36 cellular contexts compared by ENCODE assay signal in genomic region chr14:44107156-44107555, GRCh38.
"Had no signal": no experiment of that assay in that cellular context is flagged by ENCODE, and none has a peak within 500 bp of the region (broad histone marks: within the 10 kb centered on the region; RNA-seq: fewer than 3 reads in every experiment).

No MANE protein-coding gene starts in this region.

- H3K27me3 ChIP-seq: adrenal gland, breast epithelium, gastrocnemius medialis, heart left ventricle had no signal

- H3K9me3 ChIP-seq: gastrocnemius medialis had no signal

- H3K27ac ChIP-seq: adrenal gland, breast epithelium, gastrocnemius medialis, heart left ventricle, WERI-Rb-1 had no signal

- ATAC-seq: activated CD4-positive, CD25-positive, alpha-beta regulatory T cell treated with anti-CD3 and anti-CD28 coated beads, Interleukin-2, amount 50 U/mL, for 24 hours; activated CD8-positive, alpha-beta memory T cell treated with anti-CD3 and anti-CD28 coated beads, Interleukin-2, amount 10 ng/mL, durations not matched to agents 7 days and 5 days; activated CD8-positive, alpha-beta T cell treated with anti-CD3 and anti-CD28 coated beads, Interleukin-2, amount 10 ng/mL, durations not matched to agents 7 days and 5 days; activated naive CD8-positive, alpha-beta T cell treated with anti-CD3 and anti-CD28 coated beads, Interleukin-2, amount 50 U/mL, for 24 hours; effector memory CD8-positive, alpha-beta T cell; esophagus mucosa; gastrocnemius medialis; heart left ventricle; T-helper 17 cell had no signal

- H3K27me3 Mint-ChIP-seq: activated B cell treated with CpG ODN at 0.5 μM for 24 hours; activated CD4-positive, alpha-beta memory T cell treated with anti-CD3 and anti-CD28 coated beads for 36 hours; activated CD8-positive, alpha-beta memory T cell treated with anti-CD3 and anti-CD28 coated beads, Interleukin-2, amount 10 ng/mL, durations not matched to agents 7 days and 5 days; activated naive CD4-positive, alpha-beta T cell treated with anti-CD3 and anti-CD28 coated beads, Interleukin-2, amount 50 U/mL, for 24 hours; activated naive CD8-positive, alpha-beta T cell treated with anti-CD3 and anti-CD28 coated beads for 36 hours; activated naive CD8-positive, alpha-beta T cell treated with anti-CD3 and anti-CD28 coated beads, Interleukin-2, amount 50 U/mL, for 24 hours; brain; central memory CD8-positive, alpha-beta T cell; effector memory CD8-positive, alpha-beta T cell; T-helper 17 cell had no signal

- H3K4me1 Mint-ChIP-seq: activated B cell treated with CpG ODN at 0.5 μM for 24 hours; activated CD8-positive, alpha-beta memory T cell treated with anti-CD3 and anti-CD28 coated beads, Interleukin-2, amount 10 ng/mL, durations not matched to agents 7 days and 5 days; activated naive CD4-positive, alpha-beta T cell treated with anti-CD3 and anti-CD28 coated beads, Interleukin-2, amount 50 U/mL, for 24 hours; activated naive CD8-positive, alpha-beta T cell treated with anti-CD3 and anti-CD28 coated beads for 36 hours; activated naive CD8-positive, alpha-beta T cell treated with anti-CD3 and anti-CD28 coated beads, Interleukin-2, amount 50 U/mL, for 24 hours; brain; central memory CD8-positive, alpha-beta T cell; T-helper 17 cell had no signal

- DNase-seq: activated B cell treated with CpG ODN at 0.5 μM for 24 hours; activated CD4-positive, alpha-beta memory T cell treated with anti-CD3 and anti-CD28 coated beads for 36 hours; activated CD4-positive, alpha-beta T cell treated with anti-CD3 and anti-CD28 coated beads for 48 hours; activated CD8-positive, alpha-beta memory T cell treated with anti-CD3 and anti-CD28 coated beads, Interleukin-2, amount 10 ng/mL, durations not matched to agents 7 days and 5 days; activated CD8-positive, alpha-beta memory T cell treated with anti-CD3 and anti-CD28 coated beads, Interleukin-2, amount 50 U/mL, for 4 hours; activated CD8-positive, alpha-beta T cell treated with anti-CD3 and anti-CD28 coated beads, Interleukin-2, amount 10 ng/mL, durations not matched to agents 7 days and 5 days; activated effector memory CD4-positive, alpha-beta T cell treated with anti-CD3 and anti-CD28 coated beads, Interleukin-2, amount 50 U/mL, for 16 hours; activated naive CD4-positive, alpha-beta T cell treated with anti-CD3 and anti-CD28 coated beads for 36 hours; activated naive CD8-positive, alpha-beta T cell treated with anti-CD3 and anti-CD28 coated beads for 36 hours; activated naive CD8-positive, alpha-beta T cell treated with anti-CD3 and anti-CD28 coated beads, Interleukin-2, amount 50 U/mL, for 24 hours; activated T-cell treated with anti-CD3 and anti-CD28 coated beads, Interleukin-2, amount 50 U/mL, for 1 hour; activated T-cell treated with anti-CD3 and anti-CD28 coated beads, Interleukin-2, amount 50 U/mL, for 48 hours; adrenal gland; amygdala; aorta; cortex of kidney; dermis blood vessel endothelial cell; effector CD4-positive, alpha-beta T cell; effector memory CD8-positive, alpha-beta T cell; foreskin fibroblast; gastrocnemius medialis; glutamatergic neuron; heart left ventricle; T-helper 1 cell; T-helper 17 cell; T1000; WERI-Rb-1 had no signal

- H3K4me3 ChIP-seq: adrenal gland, breast epithelium, gastrocnemius medialis, heart left ventricle had no signal

- H3K4me1 ChIP-seq: adrenal gland, breast epithelium, gastrocnemius medialis, heart left ventricle had no signal

- H3K36me3 ChIP-seq: adrenal gland, breast epithelium, gastrocnemius medialis, heart left ventricle, WERI-Rb-1 had no signal

- H3K4me3 Mint-ChIP-seq: activated B cell treated with CpG ODN at 0.5 μM for 24 hours; activated CD4-positive, alpha-beta memory T cell treated with anti-CD3 and anti-CD28 coated beads for 36 hours; activated CD8-positive, alpha-beta memory T cell treated with anti-CD3 and anti-CD28 coated beads, Interleukin-2, amount 10 ng/mL, durations not matched to agents 7 days and 5 days; activated CD8-positive, alpha-beta T cell treated with anti-CD3 and anti-CD28 coated beads, Interleukin-2, amount 10 ng/mL, durations not matched to agents 7 days and 5 days; activated naive CD4-positive, alpha-beta T cell treated with anti-CD3 and anti-CD28 coated beads for 36 hours; activated naive CD4-positive, alpha-beta T cell treated with anti-CD3 and anti-CD28 coated beads, Interleukin-2, amount 50 U/mL, for 24 hours; activated naive CD8-positive, alpha-beta T cell treated with anti-CD3 and anti-CD28 coated beads for 36 hours; activated naive CD8-positive, alpha-beta T cell treated with anti-CD3 and anti-CD28 coated beads, Interleukin-2, amount 50 U/mL, for 24 hours; activated T-helper 1 cell treated with anti-CD3 and anti-CD28 coated beads, Interleukin-12 subunit alpha, Interleukin-12 subunit beta, Interleukin-2, Interleukin-4 antibody, amounts not matched to agents 30 ng/mL and 10 ng/mL and 1 ng/mL, durations not matched to agents 14 hours and 24 hours and 36 hours; brain; central memory CD8-positive, alpha-beta T cell; effector memory CD8-positive, alpha-beta T cell; T-helper 17 cell; T-helper 2 cell treated with Interferon-gamma antibody and Interleukin-4, amounts not matched to agents 5 μg/mL and 100 μg/mL, for 36 hours had no signal

- H3K27ac Mint-ChIP-seq: activated B cell treated with CpG ODN at 0.5 μM for 24 hours; activated CD4-positive, alpha-beta memory T cell treated with anti-CD3 and anti-CD28 coated beads for 36 hours; activated CD8-positive, alpha-beta memory T cell treated with anti-CD3 and anti-CD28 coated beads, Interleukin-2, amount 10 ng/mL, durations not matched to agents 7 days and 5 days; activated CD8-positive, alpha-beta T cell treated with anti-CD3 and anti-CD28 coated beads, Interleukin-2, amount 10 ng/mL, durations not matched to agents 7 days and 5 days; activated naive CD4-positive, alpha-beta T cell treated with anti-CD3 and anti-CD28 coated beads for 36 hours; activated naive CD4-positive, alpha-beta T cell treated with anti-CD3 and anti-CD28 coated beads, Interleukin-2, amount 50 U/mL, for 24 hours; activated naive CD8-positive, alpha-beta T cell treated with anti-CD3 and anti-CD28 coated beads for 36 hours; activated naive CD8-positive, alpha-beta T cell treated with anti-CD3 and anti-CD28 coated beads, Interleukin-2, amount 50 U/mL, for 24 hours; activated T-helper 1 cell treated with anti-CD3 and anti-CD28 coated beads, Interleukin-12 subunit alpha, Interleukin-12 subunit beta, Interleukin-2, Interleukin-4 antibody, amounts not matched to agents 30 ng/mL and 10 ng/mL and 1 ng/mL, durations not matched to agents 14 hours and 24 hours and 36 hours; activated T-helper 2 cell treated with anti-CD3 and anti-CD28 coated beads, Interferon-gamma antibody, Interleukin-2, Interleukin-4, amounts not matched to agents 10 μg/mL and 5 μg/mL and 100 μg/mL, durations not matched to agents 14 hours and 24 hours and 36 hours; brain; effector memory CD8-positive, alpha-beta T cell; T-helper 17 cell; T-helper 2 cell treated with Interferon-gamma antibody and Interleukin-4, amounts not matched to agents 5 μg/mL and 100 μg/mL, for 36 hours had no signal

- H3K36me3 Mint-ChIP-seq: activated CD4-positive, alpha-beta memory T cell treated with anti-CD3 and anti-CD28 coated beads for 36 hours; activated CD8-positive, alpha-beta memory T cell treated with anti-CD3 and anti-CD28 coated beads, Interleukin-2, amount 10 ng/mL, durations not matched to agents 7 days and 5 days; activated naive CD4-positive, alpha-beta T cell treated with anti-CD3 and anti-CD28 coated beads, Interleukin-2, amount 50 U/mL, for 24 hours; activated naive CD8-positive, alpha-beta T cell treated with anti-CD3 and anti-CD28 coated beads for 36 hours; brain had no signal
